1 cellular context compared by ENCODE assay signal in the genomic region with DNA sequence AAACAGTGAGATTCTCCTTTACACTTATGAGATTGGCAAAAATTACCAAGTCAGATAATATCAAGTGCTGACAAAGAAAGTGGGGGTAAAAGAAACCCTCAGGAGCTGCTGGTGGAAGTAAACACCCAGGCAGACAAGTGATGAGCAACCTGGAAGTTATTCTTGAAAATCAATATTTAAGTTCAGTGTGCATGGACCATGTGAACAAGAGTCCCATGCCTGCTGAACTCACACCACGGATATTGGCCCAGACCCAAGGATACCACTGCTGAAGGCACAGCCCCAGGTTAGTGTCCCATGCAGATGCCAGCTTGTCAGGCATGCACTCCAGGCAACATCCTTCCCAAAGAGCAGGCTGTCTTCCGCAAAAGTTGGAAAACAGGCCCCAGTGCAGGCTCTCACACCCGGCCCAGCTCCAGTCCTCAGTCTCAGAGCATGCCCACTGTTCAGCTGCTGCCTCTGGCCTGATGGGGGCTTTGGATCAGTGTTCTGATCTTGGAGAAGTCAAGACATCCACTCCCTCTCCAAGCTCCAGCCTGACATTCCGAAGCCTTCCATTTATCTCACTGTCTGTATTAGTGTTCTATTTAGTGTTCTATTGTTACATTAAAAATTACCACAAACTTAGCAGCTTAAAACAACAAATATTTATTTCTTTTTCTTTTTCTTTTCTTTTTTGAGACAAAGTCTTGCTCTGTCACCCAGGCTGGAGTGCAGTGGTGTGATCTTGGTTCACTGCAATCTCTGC.
TF ChIP-seq lines count a peak whose summit lies in the region.

No MANE protein-coding gene starts in this region.

TF ChIP-seq in HepG2, 621 proteins besides CTCF, POLR2A, EP300 and RAD21 (continued from another document and continues in another):
- TF ChIP-seq RXRB (CRISPR knock-in tag; IDR thresholded peaks at IDR 0.05; ENCODE audit: borderline replicate concordance): peak; percentile 98
- TF ChIP-seq NFE2L2 (IDR thresholded peaks at IDR 0.05; ENCODE audit: low read length): no peak
- no peak for TF ChIP-seq PRDM15 (CRISPR knock-in tag; IDR thresholded peaks at IDR 0.05)
- TF ChIP-seq RARG (CRISPR knock-in tag; IDR thresholded peaks at IDR 0.05; ENCODE audit: low read depth): no peak
- no peak for TF ChIP-seq ZNF839 (CRISPR knock-in tag; IDR thresholded peaks at IDR 0.05; ENCODE audit: borderline replicate concordance)
- TF ChIP-seq ZNF577 (CRISPR knock-in tag; IDR thresholded peaks at IDR 0.05; ENCODE audit: borderline replicate concordance, low read depth): no peak
- TF ChIP-seq SMYD3 (CRISPR knock-in tag; IDR thresholded peaks at IDR 0.05): no peak
- peak; percentile 89 for TF ChIP-seq RBAK (CRISPR knock-in tag; IDR thresholded peaks at IDR 0.05)
- TF ChIP-seq, protein P1, sequence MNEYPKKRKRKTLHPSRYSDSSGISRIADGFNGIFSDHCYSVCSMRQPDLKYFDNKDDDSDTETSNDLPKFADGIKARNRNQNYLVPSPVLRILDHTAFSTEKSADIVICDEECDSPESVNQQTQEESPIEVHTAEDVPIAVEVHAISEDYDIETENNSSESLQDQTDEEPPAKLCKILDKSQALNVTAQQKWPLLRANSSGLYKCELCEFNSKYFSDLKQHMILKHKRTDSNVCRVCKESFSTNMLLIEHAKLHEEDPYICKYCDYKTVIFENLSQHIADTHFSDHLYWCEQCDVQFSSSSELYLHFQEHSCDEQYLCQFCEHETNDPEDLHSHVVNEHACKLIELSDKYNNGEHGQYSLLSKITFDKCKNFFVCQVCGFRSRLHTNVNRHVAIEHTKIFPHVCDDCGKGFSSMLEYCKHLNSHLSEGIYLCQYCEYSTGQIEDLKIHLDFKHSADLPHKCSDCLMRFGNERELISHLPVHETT (CRISPR knock-in tag; conservative IDR thresholded peaks at IDR 0.05): no peak; the same call in 1 of the 2 replicates
- TF ChIP-seq, protein P2, sequence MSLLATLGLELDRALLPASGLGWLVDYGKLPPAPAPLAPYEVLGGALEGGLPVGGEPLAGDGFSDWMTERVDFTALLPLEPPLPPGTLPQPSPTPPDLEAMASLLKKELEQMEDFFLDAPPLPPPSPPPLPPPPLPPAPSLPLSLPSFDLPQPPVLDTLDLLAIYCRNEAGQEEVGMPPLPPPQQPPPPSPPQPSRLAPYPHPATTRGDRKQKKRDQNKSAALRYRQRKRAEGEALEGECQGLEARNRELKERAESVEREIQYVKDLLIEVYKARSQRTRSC (CRISPR knock-in tag; IDR thresholded peaks at IDR 0.05; ENCODE audit: low read depth): no peak
- no peak; the same call in 1 of the 2 replicates for TF ChIP-seq ZNF800 (CRISPR knock-in tag; IDR thresholded peaks at IDR 0.05)
- TF ChIP-seq, protein P3, sequence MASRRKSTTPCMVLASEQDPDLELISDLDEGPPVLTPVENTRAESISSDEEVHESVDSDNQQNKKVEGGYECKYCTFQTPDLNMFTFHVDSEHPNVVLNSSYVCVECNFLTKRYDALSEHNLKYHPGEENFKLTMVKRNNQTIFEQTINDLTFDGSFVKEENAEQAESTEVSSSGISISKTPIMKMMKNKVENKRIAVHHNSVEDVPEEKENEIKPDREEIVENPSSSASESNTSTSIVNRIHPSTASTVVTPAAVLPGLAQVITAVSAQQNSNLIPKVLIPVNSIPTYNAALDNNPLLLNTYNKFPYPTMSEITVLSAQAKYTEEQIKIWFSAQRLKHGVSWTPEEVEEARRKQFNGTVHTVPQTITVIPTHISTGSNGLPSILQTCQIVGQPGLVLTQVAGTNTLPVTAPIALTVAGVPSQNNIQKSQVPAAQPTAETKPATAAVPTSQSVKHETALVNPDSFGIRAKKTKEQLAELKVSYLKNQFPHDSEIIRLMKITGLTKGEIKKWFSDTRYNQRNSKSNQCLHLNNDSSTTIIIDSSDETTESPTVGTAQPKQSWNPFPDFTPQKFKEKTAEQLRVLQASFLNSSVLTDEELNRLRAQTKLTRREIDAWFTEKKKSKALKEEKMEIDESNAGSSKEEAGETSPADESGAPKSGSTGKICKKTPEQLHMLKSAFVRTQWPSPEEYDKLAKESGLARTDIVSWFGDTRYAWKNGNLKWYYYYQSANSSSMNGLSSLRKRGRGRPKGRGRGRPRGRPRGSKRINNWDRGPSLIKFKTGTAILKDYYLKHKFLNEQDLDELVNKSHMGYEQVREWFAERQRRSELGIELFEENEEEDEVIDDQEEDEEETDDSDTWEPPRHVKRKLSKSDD (CRISPR knock-in tag; IDR thresholded peaks at IDR 0.05; ENCODE audit: low read depth): 0 out of 2 replicates have a peak, but pooled peaks have one; percentile 33
- TF ChIP-seq SRSF1 (optimal IDR thresholded peaks at IDR 0.05; ENCODE audit: low read depth, low read length): no peak
- TF ChIP-seq ZC3H4 (CRISPR knock-in tag; IDR thresholded peaks at IDR 0.05; ENCODE audit: borderline replicate concordance): no peak
- peak; percentile 79 for TF ChIP-seq SOX13 (IDR thresholded peaks at IDR 0.05)
- peak in 1 of 2 experiments; percentile 90; a peak in 2 of 4 replicates for TF ChIP-seq SOX13 (CRISPR knock-in tag; conservative IDR thresholded peaks at IDR 0.05 in 1 of 2, IDR thresholded peaks at IDR 0.05 in 1 of 2)
- TF ChIP-seq ZNF543 (CRISPR knock-in tag; IDR thresholded peaks at IDR 0.05): peak; percentile 47; the same call in 1 of the 2 replicates
- TF ChIP-seq ZNF570 (CRISPR knock-in tag; IDR thresholded peaks at IDR 0.05; ENCODE audit: borderline replicate concordance): no peak
- no peak for TF ChIP-seq HCFC1 (IDR thresholded peaks at IDR 0.05; ENCODE audit: low read depth, low read length)
- TF ChIP-seq SPEN (CRISPR knock-in tag; IDR thresholded peaks at IDR 0.05; ENCODE audit: low read depth): peak; percentile 88
- 0 out of 4 replicates have a peak, but pooled peaks of 1 of the 2 experiments have one; percentile 6 for TF ChIP-seq MAFK (conservative IDR thresholded peaks at IDR 0.05 in 1 of 2, IDR thresholded peaks at IDR 0.05 in 1 of 2; ENCODE audit: low read length in 2 of 2)
- no peak for TF ChIP-seq NFIB (CRISPR knock-in tag; IDR thresholded peaks at IDR 0.05; ENCODE audit: borderline replicate concordance)
- TF ChIP-seq ZNF607 (CRISPR knock-in tag; IDR thresholded peaks at IDR 0.05; ENCODE audit: borderline replicate concordance): peak; percentile 59
- no peak; the same call in 1 of the 2 replicates for TF ChIP-seq AHR (CRISPR knock-in tag; IDR thresholded peaks at IDR 0.05)
- no peak for TF ChIP-seq SCMH1 (CRISPR knock-in tag; IDR thresholded peaks at IDR 0.05; ENCODE audit: borderline replicate concordance)
- no peak for TF ChIP-seq KMT2A (CRISPR knock-in tag; IDR thresholded peaks at IDR 0.05)
- peak; percentile 80; the same call in 1 of the 2 replicates for TF ChIP-seq ZNF720 (CRISPR knock-in tag; IDR thresholded peaks at IDR 0.05)
- TF ChIP-seq FOXA1 (IDR thresholded peaks at IDR 0.05): no peak
- TF ChIP-seq FOXA1 (CRISPR knock-in tag; IDR thresholded peaks at IDR 0.05): peak; percentile 93
- peak; percentile 90 for TF ChIP-seq ERF (CRISPR knock-in tag; IDR thresholded peaks at IDR 0.05)
- TF ChIP-seq NRL (CRISPR knock-in tag; IDR thresholded peaks at IDR 0.05; ENCODE audit: borderline replicate concordance): no peak
- 0 out of 2 replicates have a peak, but pooled peaks have one; percentile 32 for TF ChIP-seq ZNF451 (CRISPR knock-in tag; IDR thresholded peaks at IDR 0.05)
- no peak for TF ChIP-seq PAF1 (CRISPR knock-in tag; IDR thresholded peaks at IDR 0.05)
- no peak for TF ChIP-seq ZNF703 (CRISPR knock-in tag; IDR thresholded peaks at IDR 0.05; ENCODE audit: borderline replicate concordance)
- peak; percentile 48; the same call in 1 of the 2 replicates for TF ChIP-seq HNF1A (IDR thresholded peaks at IDR 0.05; ENCODE audit: low read depth)
- no peak; the same call in 1 of the 2 replicates for TF ChIP-seq HNF1A (CRISPR knock-in tag; IDR thresholded peaks at IDR 0.05; ENCODE audit: borderline replicate concordance)
- TF ChIP-seq, protein P4, sequence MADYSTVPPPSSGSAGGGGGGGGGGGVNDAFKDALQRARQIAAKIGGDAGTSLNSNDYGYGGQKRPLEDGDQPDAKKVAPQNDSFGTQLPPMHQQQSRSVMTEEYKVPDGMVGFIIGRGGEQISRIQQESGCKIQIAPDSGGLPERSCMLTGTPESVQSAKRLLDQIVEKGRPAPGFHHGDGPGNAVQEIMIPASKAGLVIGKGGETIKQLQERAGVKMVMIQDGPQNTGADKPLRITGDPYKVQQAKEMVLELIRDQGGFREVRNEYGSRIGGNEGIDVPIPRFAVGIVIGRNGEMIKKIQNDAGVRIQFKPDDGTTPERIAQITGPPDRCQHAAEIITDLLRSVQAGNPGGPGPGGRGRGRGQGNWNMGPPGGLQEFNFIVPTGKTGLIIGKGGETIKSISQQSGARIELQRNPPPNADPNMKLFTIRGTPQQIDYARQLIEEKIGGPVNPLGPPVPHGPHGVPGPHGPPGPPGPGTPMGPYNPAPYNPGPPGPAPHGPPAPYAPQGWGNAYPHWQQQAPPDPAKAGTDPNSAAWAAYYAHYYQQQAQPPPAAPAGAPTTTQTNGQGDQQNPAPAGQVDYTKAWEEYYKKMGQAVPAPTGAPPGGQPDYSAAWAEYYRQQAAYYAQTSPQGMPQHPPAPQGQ (CRISPR knock-in tag; IDR thresholded peaks at IDR 0.05; ENCODE audit: borderline replicate concordance): no peak
- no peak for TF ChIP-seq ZNF616 (CRISPR knock-in tag; IDR thresholded peaks at IDR 0.05; ENCODE audit: low read depth)
- no peak for TF ChIP-seq DR1 (CRISPR knock-in tag; IDR thresholded peaks at IDR 0.05)
- TF ChIP-seq ZFAT (CRISPR knock-in tag; conservative IDR thresholded peaks at IDR 0.05): no peak
- peak; percentile 72 for TF ChIP-seq THAP11 (CRISPR knock-in tag; IDR thresholded peaks at IDR 0.05)
- TF ChIP-seq ZNF430 (CRISPR knock-in tag; IDR thresholded peaks at IDR 0.05): peak; percentile 38; the same call in 1 of the 2 replicates
- TF ChIP-seq ZNF292 (CRISPR knock-in tag; IDR thresholded peaks at IDR 0.05; ENCODE audit: borderline replicate concordance, low read depth): peak; percentile 83; the same call in 1 of the 2 replicates
- peak; percentile 99 for TF ChIP-seq ZNF766 (CRISPR knock-in tag; IDR thresholded peaks at IDR 0.05; ENCODE audit: borderline replicate concordance)
- no peak; the same call in 1 of the 2 replicates for TF ChIP-seq FOXP1 (IDR thresholded peaks at IDR 0.05)
- peak; percentile 93 for TF ChIP-seq FOXP1 (CRISPR knock-in tag; IDR thresholded peaks at IDR 0.05)
- no peak for TF ChIP-seq NR2F2 (IDR thresholded peaks at IDR 0.05; ENCODE audit: borderline replicate concordance, low read depth)
- no peak for TF ChIP-seq ARNT (IDR thresholded peaks at IDR 0.05)
